In genomic region chr12:131092911-131093901, GRCh38 we compare ENCODE assay signal across 10 cellular contexts.
DNase-seq lines count a peak whose midpoint lies in the region; ATAC-seq, FAIRE-seq and TF ChIP-seq lines count a peak whose summit lies in the region.
"Had no signal": no experiment of that assay in that cellular context is flagged by ENCODE, and none has a peak within 500 bp of the region (broad histone marks: within the 10 kb centered on the region; RNA-seq: fewer than 3 reads in every experiment).

No MANE protein-coding gene starts in this region.

- H3K9me3 ChIP-seq in GM12878 (replicated peaks; ENCODE audit: control insufficient read depth, insufficient read depth, low read length), result no peaks in the 10 kb centered on the region
- H3K9me3 ChIP-seq in transverse colon, result no peaks in the 10 kb centered on the region
- H3K9me3 ChIP-seq: pancreas had no signal

- TF ChIP-seq EP300 in GM12878 (IDR thresholded peaks at IDR 0.05; ENCODE audit: borderline replicate concordance in 1 of 2, control insufficient read depth in 1 of 2, low read depth in 2 of 2, low read length in 2 of 2), result peak; percentile 44 to 74; a peak in 2 of 4 replicates
- no peak for TF ChIP-seq EP300 in transverse colon (IDR thresholded peaks at IDR 0.05; ENCODE audit: low read depth)

- 4% methylated on average over 26 of the region's 26 CpGs for whole genome bisulfite sequencing in GM12878 (ENCODE audit: insufficient coverage, insufficient replicate concordance, low lambda C conversion rate, missing lambda C conversion rate)
- WGBS in transverse colon (ENCODE audit: low coverage in 1 of 2), 2 donors, result 53 to 60% methylated on average over 1 to 18 of the region's 26 CpGs

- POLR2A ChIA-PET in GM12878 (lab: Charles Lee), result interaction anchor here (0.6 to 2.1 kb wide), 6 partner anchors 8 to 140 kb away, joined by 3 to 9 read pairs (median 6); partner anchors contain the start of gene ADGRD1

- SMC1A ChIA-PET in GM12878 (lab: Charles Lee; ENCODE audit: uncharacterized antibody, unreplicated experiment), result interaction anchor here (0.7 to 3.2 kb wide), 17 partner anchors 10 to 257 kb away, joined by 3 to 65 read pairs (median 4); partner anchors contain the start of gene ADGRD1

- no peaks in the 10 kb centered on the region for H3K36me3 ChIP-seq in GM12878 (ENCODE audit: control insufficient read depth in 2 of 2, insufficient read depth in 2 of 2, low read length in 1 of 2)
- H3K36me3 ChIP-seq in transverse colon, result no peaks in the 10 kb centered on the region
- H3K36me3 ChIP-seq: pancreas had no signal

- H3K27me3 ChIP-seq in GM12878 (replicated peaks in 1 of 2; ENCODE audit: control insufficient read depth in 2 of 2, insufficient read depth in 2 of 2, low read length in 1 of 2) (no peaks in the 10 kb centered on the region), transverse colon (no peaks in the 10 kb centered on the region)
- H3K27me3 ChIP-seq: pancreas had no signal

- intact Hi-C loops in GM12878 (cut with micrococcal nuclease; ENCODE audit: unreplicated experiment), result loop anchor here (2.0 kb wide), 3 partner anchors 24 to 214 kb away; no protein-coding TSS in a partner anchor
- intact Hi-C loops in transverse colon (cut with DNase I; ENCODE audit: low total_unique reads), result no loop called here

- H3K4me1 ChIP-seq in GM12878 (ENCODE audit: control insufficient read depth, insufficient read depth, low read length) (peaks cover 46% of the 10 kb centered on the region), transverse colon (no peaks in the 10 kb centered on the region)
- H3K4me1 ChIP-seq: pancreas had no signal

- TF ChIP-seq POLR2A in GM12878 (IDR thresholded peaks at IDR 0.05; ENCODE audit: low read depth, low read length) (no peak), transverse colon (IDR thresholded peaks at IDR 0.05) (no peak)

- peak; percentile 5 for DNase-seq in HS-5 (ENCODE audit: low read depth)
- peak; percentile 98 for DNase-seq in GM12878 (ENCODE audit: low read depth, low spot score)
- DNase-seq in transverse colon, result peak; percentile 65
- DNase-seq in NCI-H345 treated with DMSO at 0.1 percent for 48 hours (lab: John Stamatoyannopoulos, UW; ENCODE audit: unreplicated experiment), result no peak
- no peak for DNase-seq in SHP77 (lab: John Stamatoyannopoulos, UW)
- DNase-seq: IMR-90 had no signal

- RAD21 ChIA-PET in GM12878 (lab: Charles Lee; ENCODE audit: unreplicated experiment), result interaction anchor here (0.9 to 3.1 kb wide), 19 partner anchors 8 to 683 kb away, joined by 3 to 36 read pairs (median 5); partner anchors contain the start of gene ADGRD1

- peak overlapping the region; percentile 62; the same call in 1 of the 2 replicates for H3K9ac ChIP-seq in GM12878 (ENCODE audit: control insufficient read depth, insufficient read depth, low read length)

- H4K20me1 ChIP-seq in GM12878 (ENCODE audit: control insufficient read depth, insufficient read depth), result no peaks in the 10 kb centered on the region

- H3K27ac ChIP-seq in GM12878 (ENCODE audit: control insufficient read depth, insufficient read depth) (peak overlapping the region; percentile 89), transverse colon (peak overlapping the region in 1 of 4 donors; percentile 8)
- H3K27ac ChIP-seq: pancreas had no signal

- TF ChIP-seq CTCF in GM12878 (IDR thresholded peaks at IDR 0.05 in 2 of 3, conservative IDR thresholded peaks at IDR 0.05 in 1 of 3; ENCODE audit: control insufficient read depth in 2 of 3, extremely low read depth in 1 of 3, insufficient read depth in 1 of 3, low read depth in 3 of 3, low read length in 3 of 3), result peak; percentile 24 to 36 (median 27); a peak in 4 of 6 replicates
- no peak for TF ChIP-seq CTCF in transverse colon (IDR thresholded peaks at IDR 0.05)

- H3K79me2 ChIP-seq in GM12878 (ENCODE audit: control insufficient read depth, insufficient read depth, low read length), result no peaks in the 10 kb centered on the region

- peak; percentile 34; the same call in 1 of the 2 replicates for TF ChIP-seq RAD21 in GM12878 (IDR thresholded peaks at IDR 0.05; ENCODE audit: insufficient read depth, low read depth, low read length)

- CTCF ChIA-PET in GM12878 (lab: Yijun Ruan, JAX), result interaction anchor here (0.8 to 2.8 kb wide), 9 partner anchors 8 to 274 kb away, joined by 3 to 37 read pairs (median 3); no protein-coding TSS in a partner anchor

- H3K4me2 ChIP-seq in GM12878 (ENCODE audit: control insufficient read depth, insufficient read depth), result peak overlapping the region; percentile 89

- H3K4me3 ChIP-seq in GM12878 (0 out of 2 replicates have a peak overlapping the region, but pooled peaks have one; percentile 28), transverse colon (no peak overlapping the region)
- H3K4me3 ChIP-seq: pancreas had no signal

- peak overlapping the region; percentile 34 for H2AFZ ChIP-seq in GM12878 (ENCODE audit: control insufficient read depth, low read depth, low read length)

- ATAC-seq in GM18499 (IDR thresholded peaks at IDR 0.05; ENCODE audit: insufficient read depth, unreplicated experiment), result peak; percentile 56
- ATAC-seq in GM21528 (IDR thresholded peaks at IDR 0.05; ENCODE audit: low FRiP score, unreplicated experiment), result peak; percentile 75
- peak; percentile 78 for ATAC-seq in GM12878
- no peak for ATAC-seq in HG03039 (IDR thresholded peaks at IDR 0.05; ENCODE audit: unreplicated experiment)
- ATAC-seq: pancreas had no signal

- peak; percentile 92 for FAIRE-seq in GM12878 (lab: Jason Lieb, UNC)
- FAIRE-seq: pancreas had no signal

- BruUV-seq in GM12878 (replicated peaks; lab: Mats Ljungman, UMichigan), result no TSS peak

- in situ Hi-C loops in GM12878 (cut with MboI), result no loop called here
- in situ Hi-C loops in transverse colon (cut with MboI; ENCODE audit: low pct_ligation_motif_present in 1 of 4, low pct_unique_long_range_greater_than_20kb in 1 of 4, low sequenced_read_pairs in 3 of 4), result no loop called here

TF ChIP-seq in GM12878, 131 proteins besides CTCF, POLR2A, EP300 and RAD21 (continues in another document):
- TF ChIP-seq MEF2B (IDR thresholded peaks at IDR 0.05; ENCODE audit: partially characterized antibody, poor library complexity, severe bottlenecking) (peak; percentile 100), WRNIP1 (IDR thresholded peaks at IDR 0.05; ENCODE audit: borderline replicate concordance, low read depth, low read length) (0 out of 2 replicates have a peak, but pooled peaks have one; percentile 53), CEBPB (IDR thresholded peaks at IDR 0.05; ENCODE audit: borderline replicate concordance in 1 of 2, low read depth in 2 of 2, low read length in 2 of 2) (no peak), PBX3 (IDR thresholded peaks at IDR 0.05; ENCODE audit: insufficient replicate concordance, low read depth, low read length) (no peak), ZNF622 (IDR thresholded peaks at IDR 0.05) (no peak), ZBTB4 (CRISPR knock-in tag; IDR thresholded peaks at IDR 0.05) (no peak), RCOR1 (conservative IDR thresholded peaks at IDR 0.05; ENCODE audit: low read depth, low read length) (no peak), E2F4 (IDR thresholded peaks at IDR 0.05; ENCODE audit: low read depth, low read length) (no peak), ZBED1 (IDR thresholded peaks at IDR 0.05; ENCODE audit: borderline replicate concordance) (peak; percentile 73; the same call in 1 of the 2 replicates), HDGF (IDR thresholded peaks at IDR 0.05) (peak; percentile 56)

Comparison
In these comparisons a context has a peak if more than half of its experiments do, and no peak if none do; other contexts are left out.
1. DNase-seq: peak in HS-5 (single experiment), GM12878 (single experiment) and transverse colon (single experiment); none in NCI-H345 treated with DMSO at 0.1 percent for 48 hours (single experiment) and SHP77 (0 of 2).
2. CTCF ChIP-seq: peak in GM12878 (3 of 3); none in transverse colon (0 of 5).